Comparison of ENCODE assay signal across 21 cellular contexts in the genomic region with DNA sequence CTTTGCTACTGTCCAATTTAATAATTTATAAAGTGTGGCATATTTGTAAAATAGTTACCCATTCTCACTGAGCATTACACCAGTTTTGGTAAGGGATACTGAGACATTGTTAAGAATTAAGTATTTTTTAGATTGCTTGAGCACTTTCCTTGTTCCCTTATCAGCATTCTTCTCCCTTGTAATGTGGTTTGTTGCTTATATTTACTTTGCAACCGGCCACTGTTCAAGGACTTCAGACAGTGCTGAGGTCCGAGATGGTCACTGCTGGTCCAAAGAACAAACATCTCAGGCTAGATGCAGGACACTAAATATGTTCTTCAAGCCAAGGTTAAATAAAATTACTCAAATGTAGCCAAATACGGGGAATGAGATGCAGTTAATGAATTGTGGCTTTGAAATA. TPM values are rescaled to one million over a fixed set of nuclear protein-coding genes. Genes with fewer than 3 reads are reported as not detected.
A peak's percentile ranks its signal among the peaks of the same experiment; 100 is the strongest.
DNase-seq lines count a peak whose midpoint lies in the region; ATAC-seq, FAIRE-seq and TF ChIP-seq lines count a peak whose summit lies in the region.
"Had no signal": no experiment of that assay in that cellular context is flagged by ENCODE, and none has a peak within 500 bp of the region (broad histone marks: within the 10 kb centered on the region; RNA-seq: fewer than 3 reads in every experiment).

No MANE protein-coding gene starts in this region.

- H3K4me3 Mint-ChIP-seq in brain = peak overlapping the region in 2 of 5 experiments; percentile 21 to 69

- H3K27me3 Mint-ChIP-seq in brain = peaks cover 13% of the 10 kb centered on the region

- H3K4me2 ChIP-seq in HepG2 (ENCODE audit: low read depth, low read length) = peak overlapping the region; percentile 43
- H3K4me2 ChIP-seq: A549, KMS-11, PC-9, SK-N-SH had no signal

- no peak for TF ChIP-seq RAD21 in HepG2 (CRISPR knock-in tag; IDR thresholded peaks at IDR 0.05)

- no TSS peak for BruUV-seq in HepG2 (replicated peaks; lab: Mats Ljungman, UMichigan)

- H3K4me3 ChIP-seq in HepG2 (replicated peaks in 1 of 3; ENCODE audit: insufficient read depth in 1 of 3, low read depth in 2 of 3, low read length in 3 of 3) = no peak overlapping the region
- no peak overlapping the region for H3K4me3 ChIP-seq in lower leg skin (ENCODE audit: low read depth, poor library complexity, severe bottlenecking)
- H3K4me3 ChIP-seq: A549, GM12878, PC-9 had no signal

- no peaks in the 10 kb centered on the region for H3K36me3 ChIP-seq in HepG2 (replicated peaks in 1 of 2; ENCODE audit: control insufficient read depth in 1 of 2, insufficient read depth in 2 of 2, low read length in 2 of 2)

- TF ChIP-seq POLR2A in HepG2 (IDR thresholded peaks at IDR 0.05; ENCODE audit: insufficient read depth in 1 of 2, low read depth in 2 of 2, low read length in 2 of 2) (no peak), lower leg skin (IDR thresholded peaks at IDR 0.05) (no peak)

- H3K9me3 Mint-ChIP-seq in brain = no peaks in the 10 kb centered on the region

- H3K9me3 ChIP-seq in HepG2 (ENCODE audit: low read length) = no peaks in the 10 kb centered on the region
- H3K9me3 ChIP-seq: A549, SK-N-SH had no signal

- H3K27ac Mint-ChIP-seq in brain = peak overlapping the region in 4 of 5 experiments; percentile 46 to 79 (median 56)

- peaks cover 27% of the 10 kb centered on the region for H3K4me1 ChIP-seq in HepG2 (ENCODE audit: insufficient read depth, low read length)

- no peaks in the 10 kb centered on the region for H3K36me3 Mint-ChIP-seq in brain

- H3K27me3 ChIP-seq in HepG2 (ENCODE audit: control insufficient read depth in 1 of 2, insufficient read depth in 2 of 2, low read length in 2 of 2) = no peaks in the 10 kb centered on the region

- in situ Hi-C loops in HepG2 (cut with HindIII; ENCODE audit: extremely low pct_ligation_motif_present, low pct_unique_long_range_greater_than_20kb) = loop anchor here (25.0 kb wide), 3 partner anchors 575 to 1450 kb away; no protein-coding TSS in a partner anchor

- no peaks in the 10 kb centered on the region for H4K20me1 ChIP-seq in HepG2 (ENCODE audit: insufficient read depth, low read length)

- H3K9ac ChIP-seq in HepG2 (ENCODE audit: insufficient read depth, low read depth, low read length) = no peak overlapping the region
- H3K9ac ChIP-seq: KMS-11, SK-N-SH had no signal

- peak; percentile 86 for FAIRE-seq in HepG2 (lab: Jason Lieb, UNC)
- FAIRE-seq: A549, GM12878, GM18507, HTR-8/SVneo had no signal

- DNase-seq in NCI-H2171 treated with DMSO at 0.1 percent for 48 hours (lab: John Stamatoyannopoulos, UW) (peak; percentile 36), NCI-H2171 (lab: John Stamatoyannopoulos, UW) (no peak), HepG2 (ENCODE audit: low spot score) (peak; percentile 28), lower leg skin (ENCODE audit: low spot score in 2 of 2) (no peak), RPMI8226 (no peak), HUDEP-2 (lab: John Stamatoyannopoulos, UW; ENCODE audit: unreplicated experiment in 76 of 76) (no peak)
- DNase-seq in activated T-cell treated with anti-CD3 and anti-CD28 coated beads, Interleukin-2, amount 50 U/mL, for 1 hour = no peak
- DNase-seq: DMS153, MM.1S, NCI-H1105 treated with DMSO at 0.1 percent for 48 hours, NCI-H2029 treated with DMSO at 0.1 percent for 48 hours, SK-N-SH had no signal

- H3K4me1 Mint-ChIP-seq in brain = peaks cover 41% of the 10 kb centered on the region

- peak overlapping the region; percentile 5 for H3K27ac ChIP-seq in HepG2 (ENCODE audit: extremely low read length, insufficient read depth, low read length)
- H3K27ac ChIP-seq: A549, C4-2B, KMS-11, PC-9 had no signal

- no peaks in the 10 kb centered on the region for H3K79me2 ChIP-seq in HepG2 (ENCODE audit: insufficient read depth, low read length)

- intact Hi-C loops in HepG2 (cut with micrococcal nuclease; ENCODE audit: unreplicated experiment) (no loop called here), lower leg skin (cut with DNase I; ENCODE audit: low total_unique reads) (loop anchor here (10.0 kb wide), 1 partner anchor 242 kb away; no protein-coding TSS in a partner anchor)

- no peak overlapping the region for H2AFZ ChIP-seq in HepG2 (ENCODE audit: low read length)
- H2AFZ ChIP-seq: PC-9 had no signal

- no peak for TF ChIP-seq CTCF in brain (conservative IDR thresholded peaks at IDR 0.05)
- TF ChIP-seq CTCF in HepG2 (CRISPR knock-in tag; IDR thresholded peaks at IDR 0.05) = no peak
- TF ChIP-seq CTCF in lower leg skin (IDR thresholded peaks at IDR 0.05) = no peak

- POLR2A ChIA-PET in HepG2 (lab: Yijun Ruan, JAX) = no interaction called here

- TF ChIP-seq EP300 in HepG2 (IDR thresholded peaks at IDR 0.05; ENCODE audit: low read depth in 2 of 2, low read length in 2 of 2) = peak in 1 of 2 experiments; percentile 63; a peak in 2 of 4 replicates
- no peak for TF ChIP-seq EP300 in HepG2 (CRISPR knock-in tag; IDR thresholded peaks at IDR 0.05; ENCODE audit: borderline replicate concordance)

- 2% methylated on average over 3 of the region's 3 CpGs for WGBS in HepG2 (ENCODE audit: low lambda C conversion rate)
- WGBS in lower leg skin, 2 donors = 84 to 96% methylated on average over 3 of the region's 3 CpGs

- ATAC-seq in HepG2 = peak; percentile 86
- ATAC-seq: A549, GM12878, HCT116 had no signal

- CTCF ChIA-PET in HepG2 (lab: Yijun Ruan, JAX; ENCODE audit: low intra/inter-chr PET ratio, low total read pairs) = no interaction called here

TF ChIP-seq in HepG2, 621 proteins besides CTCF, POLR2A, EP300 and RAD21 (continues in another document):
- TF ChIP-seq MIXL1 (CRISPR knock-in tag; IDR thresholded peaks at IDR 0.05) (peak; percentile 43; the same call in 1 of the 2 replicates), ZNF441 (CRISPR knock-in tag; IDR thresholded peaks at IDR 0.05; ENCODE audit: borderline replicate concordance) (no peak), PITX1 (CRISPR knock-in tag; IDR thresholded peaks at IDR 0.05) (no peak), ZKSCAN5 (CRISPR knock-in tag; IDR thresholded peaks at IDR 0.05) (no peak), RBM22 (optimal IDR thresholded peaks at IDR 0.05; ENCODE audit: low read length) (no peak)
- TF ChIP-seq, protein P1, sequence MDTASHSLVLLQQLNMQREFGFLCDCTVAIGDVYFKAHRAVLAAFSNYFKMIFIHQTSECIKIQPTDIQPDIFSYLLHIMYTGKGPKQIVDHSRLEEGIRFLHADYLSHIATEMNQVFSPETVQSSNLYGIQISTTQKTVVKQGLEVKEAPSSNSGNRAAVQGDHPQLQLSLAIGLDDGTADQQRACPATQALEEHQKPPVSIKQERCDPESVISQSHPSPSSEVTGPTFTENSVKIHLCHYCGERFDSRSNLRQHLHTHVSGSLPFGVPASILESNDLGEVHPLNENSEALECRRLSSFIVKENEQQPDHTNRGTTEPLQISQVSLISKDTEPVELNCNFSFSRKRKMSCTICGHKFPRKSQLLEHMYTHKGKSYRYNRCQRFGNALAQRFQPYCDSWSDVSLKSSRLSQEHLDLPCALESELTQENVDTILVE (CRISPR knock-in tag; IDR thresholded peaks at IDR 0.05) = no peak
- TF ChIP-seq, protein P2, sequence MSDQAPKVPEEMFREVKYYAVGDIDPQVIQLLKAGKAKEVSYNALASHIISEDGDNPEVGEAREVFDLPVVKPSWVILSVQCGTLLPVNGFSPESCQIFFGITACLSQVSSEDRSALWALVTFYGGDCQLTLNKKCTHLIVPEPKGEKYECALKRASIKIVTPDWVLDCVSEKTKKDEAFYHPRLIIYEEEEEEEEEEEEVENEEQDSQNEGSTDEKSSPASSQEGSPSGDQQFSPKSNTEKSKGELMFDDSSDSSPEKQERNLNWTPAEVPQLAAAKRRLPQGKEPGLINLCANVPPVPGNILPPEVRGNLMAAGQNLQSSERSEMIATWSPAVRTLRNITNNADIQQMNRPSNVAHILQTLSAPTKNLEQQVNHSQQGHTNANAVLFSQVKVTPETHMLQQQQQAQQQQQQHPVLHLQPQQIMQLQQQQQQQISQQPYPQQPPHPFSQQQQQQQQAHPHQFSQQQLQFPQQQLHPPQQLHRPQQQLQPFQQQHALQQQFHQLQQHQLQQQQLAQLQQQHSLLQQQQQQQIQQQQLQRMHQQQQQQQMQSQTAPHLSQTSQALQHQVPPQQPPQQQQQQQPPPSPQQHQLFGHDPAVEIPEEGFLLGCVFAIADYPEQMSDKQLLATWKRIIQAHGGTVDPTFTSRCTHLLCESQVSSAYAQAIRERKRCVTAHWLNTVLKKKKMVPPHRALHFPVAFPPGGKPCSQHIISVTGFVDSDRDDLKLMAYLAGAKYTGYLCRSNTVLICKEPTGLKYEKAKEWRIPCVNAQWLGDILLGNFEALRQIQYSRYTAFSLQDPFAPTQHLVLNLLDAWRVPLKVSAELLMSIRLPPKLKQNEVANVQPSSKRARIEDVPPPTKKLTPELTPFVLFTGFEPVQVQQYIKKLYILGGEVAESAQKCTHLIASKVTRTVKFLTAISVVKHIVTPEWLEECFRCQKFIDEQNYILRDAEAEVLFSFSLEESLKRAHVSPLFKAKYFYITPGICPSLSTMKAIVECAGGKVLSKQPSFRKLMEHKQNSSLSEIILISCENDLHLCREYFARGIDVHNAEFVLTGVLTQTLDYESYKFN (CRISPR knock-in tag; conservative IDR thresholded peaks at IDR 0.05) = peak; percentile 77

RNA-seq across cellular contexts. Expression of a gene that starts 56.2 kb away (rescaled TPM):
- polyA plus RNA-seq in brain (ENCODE audit: insufficient read depth, low read depth, low replicate concordance) = 9.5 TPM
- 9.6 and 14.5 TPM in 2 replicates for total RNA-seq in HepG2 (2016; rRNA removed; fragmentation: Illumina TruSeq; extraction: Trizol)
- 2.0 and 2.9 TPM in 2 replicates for total RNA-seq in HepG2 (2016; cell fraction: cytosol; rRNA removed; fragmentation: Illumina TruSeq; extraction: Trizol; ENCODE audit: low read depth)
- 9.5 and 15.4 TPM in 2 replicates for total RNA-seq in HepG2 (2016; cell fraction: insoluble cytoplasmic fraction; rRNA removed; fragmentation: Illumina TruSeq; extraction: Trizol)
- total RNA-seq in HepG2 (2016; cell fraction: membrane; rRNA removed; fragmentation: Illumina TruSeq; extraction: Trizol) = 3.3 and 3.6 TPM in 2 replicates
- total RNA-seq in HepG2 (2016; cell fraction: nucleus; rRNA removed; fragmentation: Illumina TruSeq; extraction: Trizol) = 6.5 and 8.3 TPM in 2 replicates
- polyA plus RNA-seq in HepG2 (2011; rRNA removed) = 10.7 and 12.7 TPM in 2 replicates
- 5.3 and 10.1 TPM in 2 replicates for polyA plus RNA-seq in HepG2 (2011; cell fraction: cytosol; rRNA removed)
- polyA plus RNA-seq in HepG2 (2011; cell fraction: nucleus; rRNA removed) = 10.8 and 13.7 TPM in 2 replicates
- polyA plus RNA-seq in HepG2 (2012) = 13.3 and 18.6 TPM in 2 replicates
- polyA plus RNA-seq in HepG2 (2016; cell fraction: cytosol; fragmentation: Illumina TruSeq; extraction: Trizol; ENCODE audit: low read depth) = 2.8 and 3.7 TPM in 2 replicates
- 21.4 and 21.5 TPM in 2 replicates for polyA plus RNA-seq in HepG2 (2016; cell fraction: insoluble cytoplasmic fraction; fragmentation: Illumina TruSeq; extraction: Trizol; ENCODE audit: low read depth)
- 4.2 and 5.1 TPM in 2 replicates for polyA plus RNA-seq in HepG2 (2016; cell fraction: membrane; fragmentation: Illumina TruSeq; extraction: Trizol; ENCODE audit: low read depth)
- polyA plus RNA-seq in HepG2 (2016; cell fraction: nucleus; fragmentation: Illumina TruSeq; extraction: Trizol; ENCODE audit: insufficient read depth, low read depth) = 12.2 and 12.3 TPM in 2 replicates
- polyA minus RNA-seq in HepG2 (2011; rRNA and poly(A)+ RNA removed; ENCODE audit: low replicate concordance) = 1.0 and 3.9 TPM in 2 replicates
- 4.7 and 5.9 TPM in 2 replicates for polyA minus RNA-seq in HepG2 (2011; cell fraction: cytosol; rRNA and poly(A)+ RNA removed)
- 18.8 and 21.1 TPM in 2 replicates for polyA minus RNA-seq in HepG2 (2011; cell fraction: nucleus; rRNA and poly(A)+ RNA removed)
- total RNA-seq in lower leg skin = 1 to 10 TPM; 3.6 to 5.8 (median 4.4) TPM

Comparison
In these comparisons a context has a peak if more than half of its experiments do, and no peak if none do; other contexts are left out.
1. DNase-seq: peak in NCI-H2171 treated with DMSO at 0.1 percent for 48 hours (single experiment) and HepG2 (single experiment); none in NCI-H2171 (single experiment), lower leg skin (0 of 2), activated T-cell treated with anti-CD3 and anti-CD28 coated beads, Interleukin-2, amount 50 U/mL, for 1 hour (single experiment), RPMI8226 (single experiment) and HUDEP-2 (0 of 76).